ENCODE assay signal across 24 cellular contexts in the genomic region with DNA sequence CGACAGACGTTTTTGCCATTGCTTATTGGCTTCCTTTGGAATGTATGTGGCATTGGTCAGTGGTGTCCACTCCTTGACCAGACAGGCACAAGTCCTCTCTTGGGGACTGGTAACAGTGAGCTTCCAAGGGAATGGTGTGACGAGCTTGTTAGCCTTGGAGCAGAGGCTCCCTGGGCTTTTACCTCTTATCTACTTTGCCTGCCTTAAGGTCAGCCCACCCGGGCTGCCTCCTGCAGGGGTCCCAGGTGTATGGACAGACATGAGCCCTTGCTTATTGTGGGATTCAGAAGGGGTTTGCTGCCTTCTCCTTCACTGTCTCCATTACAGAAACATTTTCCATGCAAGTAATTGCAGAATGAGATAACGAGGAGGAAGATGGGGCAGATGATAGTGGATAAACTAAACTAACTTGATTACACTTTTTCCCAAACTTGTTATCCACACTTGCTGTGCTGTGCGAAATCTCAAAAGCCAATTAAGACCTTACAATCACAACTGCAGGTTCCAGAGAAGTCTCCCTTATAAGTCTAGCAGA. TPM values are rescaled to one million over a fixed set of nuclear protein-coding genes. Genes with fewer than 3 reads are reported as not detected.
DNase-seq lines count a peak whose midpoint lies in the region; ATAC-seq, FAIRE-seq and TF ChIP-seq lines count a peak whose summit lies in the region.
"Had no signal": no experiment of that assay in that cellular context is flagged by ENCODE, and none has a peak within 500 bp of the region (broad histone marks: within the 10 kb centered on the region; RNA-seq: fewer than 3 reads in every experiment).

No MANE protein-coding gene starts in this region.

- peak; percentile 46 for DNase-seq in right atrium auricular region (ENCODE audit: low spot score)
- no peak for DNase-seq in Right ventricle myocardium inferior (ENCODE audit: missing footprints)
- DNase-seq in esophagus muscularis mucosa (ENCODE audit: extremely low spot score) = peak; percentile 79
- peak; percentile 53 for DNase-seq in osteocyte (ENCODE audit: extremely low spot score, unreplicated experiment)
- no peak for DNase-seq in NCI-H748 (lab: John Stamatoyannopoulos, UW; ENCODE audit: unreplicated experiment)
- no peak for DNase-seq in D721Med (ENCODE audit: insufficient read length, low spot score)
- DNase-seq: 8988T; ACHN; AML-193; BE2C; Calu3; CD4-positive, alpha-beta memory T cell; COR-L47; DMS153; DND-41; GOT3; HFFc6 had no signal

- intact Hi-C loops in Right ventricle myocardium inferior (cut with DNase I) (no loop called here), esophagus muscularis mucosa (cut with DNase I) (no loop called here)

- FAIRE-seq in D721Med (lab: Jason Lieb, UNC) = no peak
- FAIRE-seq: A549, G401.6, GM12892, H54 had no signal

- H3K9me3 ChIP-seq in right atrium auricular region = no peaks in the 10 kb centered on the region
- H3K9me3 ChIP-seq in esophagus muscularis mucosa = peaks cover 0 to 10% (median 6%) of the 10 kb centered on the region in 4 donors
- H3K9me3 ChIP-seq: A549, BE2C, HAP-1 had no signal

- peaks cover 1% of the 10 kb centered on the region for H3K36me3 Mint-ChIP-seq in osteocyte (ENCODE audit: unreplicated experiment)

- H3K27ac ChIP-seq in right atrium auricular region = no peak overlapping the region
- no peak overlapping the region for H3K27ac ChIP-seq in esophagus muscularis mucosa (replicated peaks in 1 of 4)
- H3K27ac ChIP-seq: A549; BLaER1 treated with 17β-estradiol and CSF1 and Interleukin-3, amounts not matched to agents 10 nM and 100 nM had no signal

- no peak for TF ChIP-seq POLR2A in esophagus muscularis mucosa (IDR thresholded peaks at IDR 0.05; ENCODE audit: low read depth)

- ATAC-seq in Right ventricle myocardium inferior = no peak
- no peak for ATAC-seq in HG03280 (IDR thresholded peaks at IDR 0.05; ENCODE audit: unreplicated experiment)
- ATAC-seq: A549 had no signal

- H3K4me1 Mint-ChIP-seq in osteocyte (ENCODE audit: unreplicated experiment) = no peaks in the 10 kb centered on the region
- H3K4me1 Mint-ChIP-seq: CD4-positive, alpha-beta memory T cell had no signal

- no peak overlapping the region for H3K27ac Mint-ChIP-seq in osteocyte (ENCODE audit: unreplicated experiment)
- H3K27ac Mint-ChIP-seq: HFFc6 had no signal

- TF ChIP-seq EP300 in esophagus muscularis mucosa (IDR thresholded peaks at IDR 0.05) = no peak

- no peak overlapping the region for H3K4me3 ChIP-seq in right atrium auricular region
- H3K4me3 ChIP-seq in esophagus muscularis mucosa = no peak overlapping the region
- H3K4me3 ChIP-seq: A549; BLaER1 treated with 17β-estradiol and CSF1 and Interleukin-3, amounts not matched to agents 10 nM and 100 nM; HAP-1 had no signal

- WGBS in esophagus muscularis mucosa = 65% methylated on average over 6 of the region's 6 CpGs

- H3K27me3 ChIP-seq in right atrium auricular region (no peaks in the 10 kb centered on the region), esophagus muscularis mucosa (peaks cover 0 to 4% (median 0%) of the 10 kb centered on the region in 4 donors)
- H3K27me3 ChIP-seq: BE2C; BLaER1 treated with 17β-estradiol and CSF1 and Interleukin-3, amounts not matched to agents 10 nM and 100 nM had no signal

- TF ChIP-seq CTCF in right atrium auricular region (IDR thresholded peaks at IDR 0.05) (no peak), esophagus muscularis mucosa (IDR thresholded peaks at IDR 0.05) (no peak), osteocyte (IDR thresholded peaks at IDR 0.05) (no peak), D721Med (IDR thresholded peaks at IDR 0.05; ENCODE audit: insufficient read depth, missing control alignments) (no peak)

- H3K27me3 Mint-ChIP-seq in osteocyte (ENCODE audit: unreplicated experiment) = no peaks in the 10 kb centered on the region
- H3K27me3 Mint-ChIP-seq: CD4-positive, alpha-beta memory T cell had no signal

- no peak overlapping the region for H3K4me3 Mint-ChIP-seq in osteocyte (ENCODE audit: unreplicated experiment)
- H3K4me3 Mint-ChIP-seq: CD4-positive, alpha-beta memory T cell; HFFc6 had no signal

- H3K9me3 Mint-ChIP-seq in osteocyte (ENCODE audit: unreplicated experiment) = peaks cover 7% of the 10 kb centered on the region

- no peaks in the 10 kb centered on the region for H3K36me3 ChIP-seq in right atrium auricular region
- H3K36me3 ChIP-seq in esophagus muscularis mucosa = no peaks in the 10 kb centered on the region
- H3K36me3 ChIP-seq: BE2C; BLaER1 treated with 17β-estradiol and CSF1 and Interleukin-3, amounts not matched to agents 10 nM and 100 nM; HAP-1 had no signal

- H3K4me1 ChIP-seq in right atrium auricular region (no peaks in the 10 kb centered on the region), esophagus muscularis mucosa (no peaks in the 10 kb centered on the region)
- H3K4me1 ChIP-seq: A549, HAP-1 had no signal

RNA-seq across cellular contexts. Expression of gene PLPP4, which starts 29.7 kb away (rescaled TPM):
- not detected for total RNA-seq in right atrium auricular region
- total RNA-seq in Right ventricle myocardium inferior = not detected
- 1 to 10 TPM in 2 of 4 donors, under 1 TPM in 2; 0.84 to 2.1 (median 1.3) TPM for total RNA-seq in esophagus muscularis mucosa
- 1.9 and 2.0 TPM in 2 replicates for total RNA-seq in osteocyte
- total RNA-seq: Calu3; CD4-positive, alpha-beta memory T cell had no signal

Comparison
In these comparisons a context has a peak if more than half of its experiments do, and no peak if none do; other contexts are left out.
1. DNase-seq: peak in right atrium auricular region (single experiment), esophagus muscularis mucosa (single experiment) and osteocyte (single experiment); none in Right ventricle myocardium inferior (single experiment), NCI-H748 (single experiment) and D721Med (single experiment).